In the genomic region with DNA sequence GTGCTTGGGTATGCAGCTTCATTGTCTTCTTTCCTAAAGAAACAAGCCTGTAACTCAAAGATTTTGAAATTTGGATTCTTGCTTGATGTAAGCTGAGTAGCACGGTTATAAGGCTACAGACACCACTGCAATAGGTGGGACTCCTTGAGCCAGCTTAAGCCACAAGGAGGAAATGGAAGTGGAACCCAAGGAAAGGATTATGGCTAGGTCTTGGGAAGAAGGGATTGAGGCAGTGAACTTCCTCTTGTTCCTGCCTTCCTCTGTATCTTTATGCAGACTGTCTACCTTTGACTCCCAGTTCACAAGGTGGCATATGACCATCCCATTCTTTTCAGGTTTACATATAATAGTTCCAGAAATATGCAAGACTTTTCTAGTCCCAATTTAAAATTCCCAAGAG, we compare ENCODE assay signal across 1 cellular context.
TF ChIP-seq lines count a peak whose summit lies in the region.

No MANE protein-coding gene starts in this region.

TF ChIP-seq in WTC11, 78 proteins besides CTCF, POLR2A, EP300 and RAD21 (continued from another document):
- TF ChIP-seq, protein P1, sequence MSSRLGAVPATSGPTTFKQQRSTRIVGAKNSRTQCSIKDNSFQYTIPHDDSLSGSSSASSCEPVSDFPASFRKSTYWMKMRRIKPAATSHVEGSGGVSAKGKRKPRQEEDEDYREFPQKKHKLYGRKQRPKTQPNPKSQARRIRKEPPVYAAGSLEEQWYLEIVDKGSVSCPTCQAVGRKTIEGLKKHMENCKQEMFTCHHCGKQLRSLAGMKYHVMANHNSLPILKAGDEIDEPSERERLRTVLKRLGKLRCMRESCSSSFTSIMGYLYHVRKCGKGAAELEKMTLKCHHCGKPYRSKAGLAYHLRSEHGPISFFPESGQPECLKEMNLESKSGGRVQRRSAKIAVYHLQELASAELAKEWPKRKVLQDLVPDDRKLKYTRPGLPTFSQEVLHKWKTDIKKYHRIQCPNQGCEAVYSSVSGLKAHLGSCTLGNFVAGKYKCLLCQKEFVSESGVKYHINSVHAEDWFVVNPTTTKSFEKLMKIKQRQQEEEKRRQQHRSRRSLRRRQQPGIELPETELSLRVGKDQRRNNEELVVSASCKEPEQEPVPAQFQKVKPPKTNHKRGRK (CRISPR knock-in tag; IDR thresholded peaks at IDR 0.05; ENCODE audit: borderline replicate concordance), result no peak
- TF ChIP-seq ZNF138 (CRISPR knock-in tag; conservative IDR thresholded peaks at IDR 0.05), result no peak
